In genomic region chr1:71641013-71641412, GRCh38 we compare ENCODE assay signal across 11 cellular contexts.
"Had no signal": no experiment of that assay in that cellular context is flagged by ENCODE, and none has a peak within 500 bp of the region (broad histone marks: within the 10 kb centered on the region; RNA-seq: fewer than 3 reads in every experiment).

No MANE protein-coding gene starts in this region.

- H3K79me2 ChIP-seq: hepatocyte had no signal

- H3K9ac ChIP-seq: neural progenitor cell had no signal

- H3K27me3 Mint-ChIP-seq: activated naive CD4-positive, alpha-beta T cell treated with anti-CD3 and anti-CD28 coated beads, Interleukin-2, amount 50 U/mL, for 24 hours; central memory CD8-positive, alpha-beta T cell had no signal

- DNase-seq: activated CD4-positive, alpha-beta T cell treated with anti-CD3 and anti-CD28 coated beads, Interleukin-2, amount 50 U/mL, for 4 hours; activated T-cell treated with anti-CD3 and anti-CD28 coated beads, Interleukin-2, amount 50 U/mL, for 1 hour; amniotic stem cell; body of pancreas; pancreas; stomach had no signal

- H3K27me3 ChIP-seq: body of pancreas, hepatocyte, neural progenitor cell, pancreas, stomach, vagina had no signal

- H3K27ac ChIP-seq: body of pancreas, hepatocyte, neural progenitor cell, pancreas, stomach, vagina had no signal

- H3K27ac Mint-ChIP-seq: activated naive CD4-positive, alpha-beta T cell treated with anti-CD3 and anti-CD28 coated beads, Interleukin-2, amount 50 U/mL, for 24 hours; neural progenitor cell had no signal

- H2AFZ ChIP-seq: hepatocyte, neural progenitor cell had no signal

- H3K4me3 Mint-ChIP-seq: activated naive CD4-positive, alpha-beta T cell treated with anti-CD3 and anti-CD28 coated beads, Interleukin-2, amount 50 U/mL, for 24 hours; central memory CD8-positive, alpha-beta T cell; neural progenitor cell had no signal

- H3K36me3 ChIP-seq: neural progenitor cell, pancreas, stomach, vagina had no signal

- H3K4me1 ChIP-seq: body of pancreas, neural progenitor cell, pancreas, vagina had no signal

- H3K9me3 Mint-ChIP-seq: activated naive CD4-positive, alpha-beta T cell treated with anti-CD3 and anti-CD28 coated beads, Interleukin-2, amount 50 U/mL, for 24 hours; neural progenitor cell had no signal

- H3K4me1 Mint-ChIP-seq: activated naive CD4-positive, alpha-beta T cell treated with anti-CD3 and anti-CD28 coated beads, Interleukin-2, amount 50 U/mL, for 24 hours; central memory CD8-positive, alpha-beta T cell had no signal

- H3K9me3 ChIP-seq: body of pancreas, pancreas, stomach, vagina had no signal

- H3K4me3 ChIP-seq: body of pancreas, hepatocyte, neural progenitor cell, pancreas, stomach, vagina had no signal

- H3K36me3 Mint-ChIP-seq: activated naive CD4-positive, alpha-beta T cell treated with anti-CD3 and anti-CD28 coated beads, Interleukin-2, amount 50 U/mL, for 24 hours; neural progenitor cell had no signal

- H3K4me2 ChIP-seq: hepatocyte, neural progenitor cell had no signal
